In genomic region chr14:100192250-100192671, GRCh38 we compare ENCODE assay signal across 8 cellular contexts. TPM values are rescaled to one million over a fixed set of nuclear protein-coding genes. Genes with fewer than 3 reads are reported as not detected.
DNase-seq lines count a peak whose midpoint lies in the region; ATAC-seq and TF ChIP-seq lines count a peak whose summit lies in the region.

No MANE protein-coding gene starts in this region.

- ATAC-seq in body of pancreas (no peak), lower lobe of right lung (peak in 1 of 2 donors; percentile 8), upper lobe of left lung (ENCODE audit: low FRiP score in 2 of 2) (peak in 1 of 2 donors; percentile 2), GM18520 (IDR thresholded peaks at IDR 0.05; ENCODE audit: unreplicated experiment) (no peak), HG03025 (IDR thresholded peaks at IDR 0.05; ENCODE audit: low FRiP score, unreplicated experiment) (no peak)

- no peak for TF ChIP-seq EP300 in upper lobe of left lung (IDR thresholded peaks at IDR 0.05)

- TF ChIP-seq CTCF in body of pancreas (IDR thresholded peaks at IDR 0.05) (no peak), lower lobe of right lung (IDR thresholded peaks at IDR 0.05) (no peak), upper lobe of left lung (IDR thresholded peaks at IDR 0.05) (no peak)

- TF ChIP-seq POLR2A in body of pancreas (IDR thresholded peaks at IDR 0.05) (no peak), upper lobe of left lung (IDR thresholded peaks at IDR 0.05) (no peak)

- H3K27ac ChIP-seq in body of pancreas, result peak overlapping the region; percentile 71 to 95 (median 88)
- peak overlapping the region; percentile 95 for H3K27ac ChIP-seq in lower lobe of right lung
- H3K27ac ChIP-seq in upper lobe of left lung, result peak overlapping the region; percentile 84 to 94 (median 92)

- H3K9me3 ChIP-seq in body of pancreas (no peaks in the 10 kb centered on the region), lower lobe of right lung (no peaks in the 10 kb centered on the region), upper lobe of left lung (no peaks in the 10 kb centered on the region)

- intact Hi-C loops in body of pancreas (cut with DNase I), result no loop called here
- intact Hi-C loops in lower lobe of right lung (cut with DNase I), result no loop called here

- peaks cover 20% of the 10 kb centered on the region for H3K4me1 ChIP-seq in body of pancreas
- H3K4me1 ChIP-seq in lower lobe of right lung, result peaks cover 16% of the 10 kb centered on the region
- peaks cover 12 to 20% (median 16%) of the 10 kb centered on the region in 4 donors for H3K4me1 ChIP-seq in upper lobe of left lung

- H3K36me3 ChIP-seq in body of pancreas (replicated peaks in 1 of 2; ENCODE audit: insufficient read depth in 1 of 2, low read depth in 2 of 2) (no peaks in the 10 kb centered on the region), lower lobe of right lung (no peaks in the 10 kb centered on the region), upper lobe of left lung (no peaks in the 10 kb centered on the region)

- H3K4me3 ChIP-seq in body of pancreas (no peak overlapping the region), lower lobe of right lung (peak overlapping the region; percentile 54), upper lobe of left lung (peak overlapping the region in 3 of 4 donors; percentile 36 to 54 (median 53))

- H3K27me3 ChIP-seq in body of pancreas, result no peaks in the 10 kb centered on the region
- H3K27me3 ChIP-seq in lower lobe of right lung (ENCODE audit: low read depth), result no peaks in the 10 kb centered on the region
- no peaks in the 10 kb centered on the region for H3K27me3 ChIP-seq in upper lobe of left lung

- DNase-seq in activated CD8-positive, alpha-beta memory T cell treated with anti-CD3 and anti-CD28 coated beads, Interleukin-2, amount 50 U/mL, for 48 hours, result peak; percentile 74
- no peak for DNase-seq in activated CD8-positive, alpha-beta memory T cell treated with anti-CD3 and anti-CD28 coated beads for 24 hours
- peak; percentile 17 to 43 (median 29) for DNase-seq in body of pancreas
- DNase-seq in lower lobe of right lung, result peak; percentile 59
- DNase-seq in upper lobe of left lung, result peak in 1 of 2 donors; percentile 77
- DNase-seq in cerebellum (ENCODE audit: low spot score), result no peak

- 52 to 56% methylated on average over 17 to 21 of the region's 21 CpGs for WGBS in body of pancreas, 2 donors
- WGBS in upper lobe of left lung, 2 donors, result 49 to 53% methylated on average over 10 to 21 of the region's 21 CpGs

RNA-seq across cellular contexts. Expression of gene DEGS2, which starts 32.8 kb away (rescaled TPM):
- total RNA-seq in body of pancreas (10 to 100 TPM in 1 of 2 donors, 1 to 10 TPM in 1; 7.3 to 10.5 TPM), lower lobe of right lung (5.8 TPM), upper lobe of left lung (10 to 100 TPM in 1 of 6 donors, 1 to 10 TPM in 5; 2.0 to 19.9 (median 5.4) TPM), cerebellum (2.0 TPM)

RNA-seq across cellular contexts. Expression of gene YY1, which starts 46.7 kb away (rescaled TPM):
- total RNA-seq in body of pancreas (10 to 100 TPM; 27.0 to 30.3 TPM), lower lobe of right lung (74.8 TPM), upper lobe of left lung (10 to 100 TPM; 35.6 to 70.4 (median 52.4) TPM), cerebellum (41.0 TPM)

Comparison
In these comparisons a context has a peak if more than half of its experiments do, and no peak if none do; other contexts are left out.
1. DNase-seq: peak in activated CD8-positive, alpha-beta memory T cell treated with anti-CD3 and anti-CD28 coated beads, Interleukin-2, amount 50 U/mL, for 48 hours (single experiment), body of pancreas (4 of 4) and lower lobe of right lung (single experiment); none in activated CD8-positive, alpha-beta memory T cell treated with anti-CD3 and anti-CD28 coated beads for 24 hours (single experiment) and cerebellum (single experiment).
2. H3K4me3 ChIP-seq: peak in lower lobe of right lung (single experiment) and upper lobe of left lung (3 of 4); none in body of pancreas (0 of 2).
3. Peak in every context shown above with its lines, with median percentiles within 50 percentile points of each other: H3K27ac ChIP-seq.